ENCODE assay signal across 20 cellular contexts in the genomic region with DNA sequence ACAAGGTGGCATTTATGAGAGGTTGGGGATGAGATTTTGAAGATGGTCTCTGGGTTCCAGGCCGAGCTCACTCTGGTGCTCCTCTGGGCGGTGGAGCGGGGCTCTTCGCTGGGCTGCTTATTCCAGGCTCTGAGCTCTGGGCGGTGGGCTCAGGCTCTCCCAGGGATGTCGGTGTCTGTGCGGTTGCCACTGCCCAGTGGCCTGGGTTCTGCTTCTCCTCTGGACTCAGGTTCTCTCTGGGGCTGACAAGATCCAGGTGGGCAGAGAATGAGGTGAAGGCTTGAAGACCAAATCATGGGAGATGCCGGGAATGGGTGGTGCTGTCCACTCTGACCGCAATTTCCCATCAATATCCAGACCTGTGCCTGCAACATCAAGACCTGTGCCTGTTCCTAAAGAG. TPM values are rescaled to one million over a fixed set of nuclear protein-coding genes. Genes with fewer than 3 reads are reported as not detected.
A peak's percentile ranks its signal among the peaks of the same experiment; 100 is the strongest.
DNase-seq lines count a peak whose midpoint lies in the region; ATAC-seq and TF ChIP-seq lines count a peak whose summit lies in the region.
"Had no signal": no experiment of that assay in that cellular context is flagged by ENCODE, and none has a peak within 500 bp of the region (broad histone marks: within the 10 kb centered on the region; RNA-seq: fewer than 3 reads in every experiment).

No MANE protein-coding gene starts in this region.

- DNase-seq in cardiac septum (ENCODE audit: low spot score), result peak; percentile 75
- no peak for DNase-seq in Right ventricle myocardium superior
- DNase-seq in Panc1 (ENCODE audit: low read depth, low spot score), result no peak
- peak; percentile 26 for DNase-seq in lower lobe of right lung
- no peak for DNase-seq in neuronal stem cell (ENCODE audit: low spot score)
- DNase-seq in ascending aorta (ENCODE audit: low spot score in 2 of 2), result no peak
- DNase-seq in SW480 (ENCODE audit: low spot score), result no peak
- DNase-seq: 8988T; ACHN; AML-193; BE2C; CD4-positive, alpha-beta T cell; CD8-positive, alpha-beta memory T cell; DMS 273 treated with DMSO at 0.1 percent for 48 hours; DMS79 treated with DMSO at 0.1 percent for 48 hours; GF-D8; H9 had no signal

- CTCF ChIA-PET in Panc1 (lab: Charles Lee), result interaction anchor here (0.7 to 3.4 kb wide), 4 partner anchors 112 to 334 kb away, joined by 3 to 14 read pairs (median 3); no protein-coding TSS in a partner anchor

- no peak overlapping the region for H2BK120ac ChIP-seq in neuronal stem cell (ENCODE audit: low read depth, low read length)

- intact Hi-C loops in cardiac septum (cut with DNase I) (no loop called here), Right ventricle myocardium superior (cut with DNase I) (loop anchor here (5.0 to 10.0 kb wide), 2 partner anchors 289 to 481 kb away; no protein-coding TSS in a partner anchor), Panc1 (cut with micrococcal nuclease; ENCODE audit: unreplicated experiment) (loop anchor here (1.0 to 10.0 kb wide), 3 partner anchors 111 to 366 kb away; no protein-coding TSS in a partner anchor), lower lobe of right lung (cut with DNase I) (no loop called here), ascending aorta (cut with DNase I) (no loop called here)

- no peak overlapping the region for H3K9ac ChIP-seq in neuronal stem cell (ENCODE audit: low read depth, low read length, poor library complexity)
- H3K9ac ChIP-seq: BLaER1 treated with 17β-estradiol and CSF1 and Interleukin-3, amounts not matched to agents 10 nM and 100 nM had no signal

- H3K27ac ChIP-seq in Panc1 (ENCODE audit: low read length) (no peak overlapping the region), lower lobe of right lung (no peak overlapping the region), neuronal stem cell (replicated peaks; ENCODE audit: low read length) (no peak overlapping the region), ascending aorta (no peak overlapping the region)
- H3K27ac ChIP-seq: A549; BLaER1 treated with 17β-estradiol and CSF1 and Interleukin-3, amounts not matched to agents 10 nM and 100 nM had no signal

- no peak overlapping the region for H2BK15ac ChIP-seq in neuronal stem cell (ENCODE audit: low read length)

- no peak overlapping the region for H3K4me2 ChIP-seq in neuronal stem cell (ENCODE audit: insufficient read depth, low read length, poor library complexity, severe bottlenecking)
- H3K4me2 ChIP-seq: BLaER1 treated with 17β-estradiol and CSF1 and Interleukin-3, amounts not matched to agents 10 nM and 100 nM; GM23338 had no signal

- ATAC-seq in Right ventricle myocardium superior (ENCODE audit: poor library complexity), result no peak
- 0 out of 2 replicates have a peak, but pooled peaks have one; percentile 17 for ATAC-seq in Panc1
- no peak for ATAC-seq in lower lobe of right lung

- no peak overlapping the region for H4K8ac ChIP-seq in neuronal stem cell (ENCODE audit: low read depth, low read length)

- no peak overlapping the region for H3K4ac ChIP-seq in neuronal stem cell (ENCODE audit: low read length)

- H4K91ac ChIP-seq in neuronal stem cell (ENCODE audit: low read depth, low read length, poor library complexity), result no peak overlapping the region

- H3K79me1 ChIP-seq in neuronal stem cell (ENCODE audit: low read depth, low read length), result no peaks in the 10 kb centered on the region

- H2AK5ac ChIP-seq in neuronal stem cell (ENCODE audit: low read depth, low read length), result peak overlapping the region; percentile 79

- no peaks in the 10 kb centered on the region for H3K36me3 ChIP-seq in Panc1 (ENCODE audit: control insufficient read depth, insufficient read depth, low read length)
- H3K36me3 ChIP-seq in lower lobe of right lung, result no peaks in the 10 kb centered on the region
- H3K36me3 ChIP-seq in neuronal stem cell (replicated peaks in 1 of 2; ENCODE audit: control insufficient read depth in 2 of 2, insufficient read depth in 2 of 2, low read length in 2 of 2), result no peaks in the 10 kb centered on the region
- no peaks in the 10 kb centered on the region for H3K36me3 ChIP-seq in ascending aorta
- H3K36me3 ChIP-seq: BE2C; BLaER1 treated with 17β-estradiol and CSF1 and Interleukin-3, amounts not matched to agents 10 nM and 100 nM had no signal

- no peak overlapping the region for H3K23ac ChIP-seq in neuronal stem cell (ENCODE audit: low read depth, low read length, poor library complexity)

- H3K18ac ChIP-seq in neuronal stem cell (ENCODE audit: low read length), result no peak overlapping the region

- H3K27me3 ChIP-seq in Panc1 (ENCODE audit: control insufficient read depth, insufficient read depth, low read length) (peaks cover 3% of the 10 kb centered on the region; the same call in 1 of the 2 replicates), lower lobe of right lung (ENCODE audit: low read depth) (peaks cover 21% of the 10 kb centered on the region), neuronal stem cell (ENCODE audit: control insufficient read depth in 3 of 3, insufficient read depth in 3 of 3, low read depth in 1 of 3, low read length in 3 of 3) (peaks cover 0 to 8% (median 4%) of the 10 kb centered on the region in 3 experiments), ascending aorta (no peaks in the 10 kb centered on the region)
- H3K27me3 ChIP-seq: BLaER1 treated with 17β-estradiol and CSF1 and Interleukin-3, amounts not matched to agents 10 nM and 100 nM had no signal

- H2AFZ ChIP-seq in neuronal stem cell (ENCODE audit: low read length), result no peak overlapping the region

- H2BK12ac ChIP-seq in neuronal stem cell (ENCODE audit: low read length), result no peak overlapping the region

- H3K4me1 ChIP-seq in Panc1 (ENCODE audit: control insufficient read depth, insufficient read depth, low read length), result no peaks in the 10 kb centered on the region
- H3K4me1 ChIP-seq in lower lobe of right lung, result no peaks in the 10 kb centered on the region
- no peaks in the 10 kb centered on the region for H3K4me1 ChIP-seq in neuronal stem cell (ENCODE audit: control insufficient read depth in 2 of 2, insufficient read depth in 1 of 2, low read depth in 1 of 2, low read length in 2 of 2)
- H3K4me1 ChIP-seq in ascending aorta, result no peaks in the 10 kb centered on the region
- H3K4me1 ChIP-seq: A549, BE2C had no signal

- no peak overlapping the region for H2BK5ac ChIP-seq in neuronal stem cell (ENCODE audit: low read length)

- H3K9me3 ChIP-seq in Panc1 (ENCODE audit: control insufficient read depth, insufficient read depth, low read depth, low read length) (no peaks in the 10 kb centered on the region), lower lobe of right lung (no peaks in the 10 kb centered on the region), neuronal stem cell (replicated peaks in 1 of 2; ENCODE audit: control insufficient read depth in 2 of 2, insufficient read depth in 1 of 2, low read depth in 1 of 2, low read length in 2 of 2) (no peaks in the 10 kb centered on the region), ascending aorta (no peaks in the 10 kb centered on the region)
- H3K9me3 ChIP-seq: A549; BE2C; BLaER1 treated with 17β-estradiol and CSF1 and Interleukin-3, amounts not matched to agents 10 nM and 100 nM had no signal

- no CpG with 5 or more reads among the region's 9 CpGs for WGBS in neuronal stem cell (ENCODE audit: extremely low coverage in 2 of 2, insufficient read length in 2 of 2, insufficient replicate concordance in 1 of 2), 2 donors

- TF ChIP-seq CTCF in Panc1 (IDR thresholded peaks at IDR 0.05), result no peak
- no peak for TF ChIP-seq CTCF in lower lobe of right lung (IDR thresholded peaks at IDR 0.05)
- no peak for TF ChIP-seq CTCF in ascending aorta (IDR thresholded peaks at IDR 0.05)

- in situ Hi-C loops in Panc1 (cut with HindIII; ENCODE audit: low pct_unique_long_range_greater_than_20kb, low sequenced_read_pairs), result no loop called here

- no TSS peak for BruUV-seq in Panc1 (replicated peaks; lab: Mats Ljungman, UMichigan)

- H3K14ac ChIP-seq in neuronal stem cell (ENCODE audit: low read length), result no peak overlapping the region

- POLR2A ChIA-PET in Panc1 (lab: Charles Lee), result no interaction called here

- H3K4me3 ChIP-seq in Panc1 (ENCODE audit: low read depth in 2 of 2, low read length in 2 of 2) (no peak overlapping the region), lower lobe of right lung (no peak overlapping the region), neuronal stem cell (ENCODE audit: low read length in 2 of 2) (no peak overlapping the region), ascending aorta (no peak overlapping the region)
- H3K4me3 ChIP-seq: A549; BLaER1 treated with 17β-estradiol and CSF1 and Interleukin-3, amounts not matched to agents 10 nM and 100 nM; GM23338 had no signal

RNA-seq across cellular contexts. Expression of gene RBAK, which starts 40.6 kb away (rescaled TPM):
- total RNA-seq in cardiac septum (9.6 TPM), Right ventricle myocardium superior (7.0 TPM), Panc1 (2021; ENCODE audit: unreplicated experiment) (14.8 TPM), lower lobe of right lung (10.4 TPM), ascending aorta (9.9 TPM)
- polyA plus RNA-seq in Panc1 (2012; ENCODE audit: insufficient read length), result 5.2 TPM
- 6.6 TPM for polyA plus RNA-seq in neuronal stem cell (2013, experiment 1 of 2)
- 6.4 TPM for polyA plus RNA-seq in neuronal stem cell (2013, experiment 2 of 2)

Comparison
In these comparisons a context has a peak if more than half of its experiments do, and no peak if none do; other contexts are left out.
1. DNase-seq: peak in cardiac septum (single experiment) and lower lobe of right lung (single experiment); none in Right ventricle myocardium superior (single experiment), Panc1 (single experiment), neuronal stem cell (single experiment), ascending aorta (0 of 2) and SW480 (single experiment).
2. intact Hi-C loops: an anchor here in Right ventricle myocardium superior (5.0 to 10.0 kb wide) and Panc1 (1.0 to 10.0 kb wide); none called in cardiac septum, lower lobe of right lung and ascending aorta.